In genomic region chr21:36048357-36048756, GRCh38 we compare ENCODE assay signal across 2 cellular contexts.
A peak's percentile ranks its signal among the peaks of the same experiment; 100 is the strongest.
TF ChIP-seq lines count a peak whose summit lies in the region.

No MANE protein-coding gene starts in this region.

TF ChIP-seq in GM23338, 12 proteins besides CTCF, POLR2A, EP300 and RAD21:
- TF ChIP-seq ZNF114 (CRISPR knock-in tag; IDR thresholded peaks at IDR 0.05) (no peak), NANOG (IDR thresholded peaks at IDR 0.05; ENCODE audit: borderline replicate concordance) (no peak)

TF ChIP-seq in HepG2, 621 proteins besides CTCF, POLR2A, EP300 and RAD21:
- TF ChIP-seq ZNF580 (CRISPR knock-in tag; IDR thresholded peaks at IDR 0.05; ENCODE audit: borderline replicate concordance, low read depth): no peak
- 0 out of 4 replicates have a peak, but pooled peaks of 1 of the 2 experiments have one; percentile 1 for TF ChIP-seq MAFK (conservative IDR thresholded peaks at IDR 0.05 in 1 of 2, IDR thresholded peaks at IDR 0.05 in 1 of 2; ENCODE audit: low read length in 2 of 2)
TF ChIP-seq in HepG2: peak in this region for 1.
